ENCODE assay signal across 9 cellular contexts in genomic region chr12:113149361-113150150, GRCh38. TPM values are rescaled to one million over a fixed set of nuclear protein-coding genes. Genes with fewer than 3 reads are reported as not detected.
DNase-seq lines count a peak whose midpoint lies in the region; ATAC-seq, FAIRE-seq and TF ChIP-seq lines count a peak whose summit lies in the region.
"Had no signal": no experiment of that assay in that cellular context is flagged by ENCODE, and none has a peak within 500 bp of the region (broad histone marks: within the 10 kb centered on the region; RNA-seq: fewer than 3 reads in every experiment).

CFAP73 (plus strand) TSS chr12:113149724; CDS start chr12:113149858, 134 bp downstream.

- H3K27ac Mint-ChIP-seq in astrocyte (ENCODE audit: unreplicated experiment): peak within 1 kb of the TSS; percentile 58
- H3K27ac Mint-ChIP-seq in natural killer cell treated with Interleukin-12 subunit alpha and Interleukin-12 subunit beta and Interleukin-15 and Interleukin-18, amount 100 ng/mL, for 72 hours: no peak within 1 kb of the TSS

- H3K27ac ChIP-seq in GM23248 (no peak within 1 kb of the TSS), astrocyte (ENCODE audit: low read depth, low read length) (no peak within 1 kb of the TSS), small intestine (ENCODE audit: low read depth in 1 of 2, low read length in 1 of 2) (no peak within 1 kb of the TSS)

- H2AFZ ChIP-seq in GM23248 (no peak within 1 kb of the TSS), astrocyte (ENCODE audit: low read depth, low read length) (peak within 1 kb of the TSS; percentile 54)

- no peaks in the 10 kb centered on the region for H3K9me2 ChIP-seq in GM23248 (ENCODE audit: insufficient read depth)

- H4K20me1 ChIP-seq in GM23248 (ENCODE audit: insufficient read depth) (no peaks in the 10 kb centered on the region), astrocyte (ENCODE audit: insufficient read depth, low read length) (no peaks in the 10 kb centered on the region)

- peaks cover 33% of the 10 kb centered on the region for H3K27me3 ChIP-seq in GM23248 (replicated peaks; ENCODE audit: insufficient read depth)
- H3K27me3 ChIP-seq in astrocyte (ENCODE audit: insufficient read depth, low read length): peaks cover 18% of the 10 kb centered on the region
- peaks cover 0 to 2% of the 10 kb centered on the region in 2 donors for H3K27me3 ChIP-seq in small intestine (ENCODE audit: control insufficient read depth in 2 of 2, insufficient read depth in 2 of 2, low read length in 2 of 2)

- no peak for TF ChIP-seq CTCF in astrocyte (IDR thresholded peaks at IDR 0.05; ENCODE audit: insufficient read depth, low read depth, low read length)

- H3K4me3 Mint-ChIP-seq in astrocyte (ENCODE audit: unreplicated experiment): no peak within 1 kb of the TSS
- no peak within 1 kb of the TSS for H3K4me3 Mint-ChIP-seq in natural killer cell treated with Interleukin-12 subunit alpha and Interleukin-12 subunit beta and Interleukin-15 and Interleukin-18, amount 100 ng/mL, for 72 hours

- H3K4me1 ChIP-seq in GM23248 (ENCODE audit: insufficient read depth): no peaks in the 10 kb centered on the region
- H3K4me1 ChIP-seq in astrocyte (ENCODE audit: insufficient read depth, low read length): peaks cover 20% of the 10 kb centered on the region
- H3K4me1 ChIP-seq in small intestine (ENCODE audit: control insufficient read depth in 2 of 2, insufficient read depth in 1 of 2, low read depth in 1 of 2, low read length in 1 of 2): no peaks in the 10 kb centered on the region

- H3K36me3 ChIP-seq in GM23248 (ENCODE audit: low read depth): no peaks in the 10 kb centered on the region
- H3K36me3 ChIP-seq in astrocyte (ENCODE audit: insufficient read depth, low read length): no peaks in the 10 kb centered on the region
- H3K36me3 ChIP-seq in small intestine (ENCODE audit: control insufficient read depth in 2 of 2, insufficient read depth in 2 of 2, low read length in 2 of 2): no peaks in the 10 kb centered on the region

- H3K4me2 ChIP-seq in GM23248 (ENCODE audit: unreplicated experiment): no peak within 1 kb of the TSS
- H3K4me2 ChIP-seq in astrocyte (ENCODE audit: low read length): peak within 1 kb of the TSS; percentile 80

- peaks cover 31% of the 10 kb centered on the region for H3K27me3 Mint-ChIP-seq in astrocyte (ENCODE audit: low read depth, unreplicated experiment)
- peaks cover 15 to 18% of the 10 kb centered on the region in 2 donors for H3K27me3 Mint-ChIP-seq in natural killer cell treated with Interleukin-12 subunit alpha and Interleukin-12 subunit beta and Interleukin-15 and Interleukin-18, amount 100 ng/mL, for 72 hours

- DNase-seq in GM23248: peak; percentile 90
- DNase-seq in NCI-H2196 (lab: John Stamatoyannopoulos, UW; ENCODE audit: unreplicated experiment): peak; percentile 80
- peak; percentile 77 for DNase-seq in astrocyte (ENCODE audit: low read depth)
- DNase-seq in hippocampal formation (lab: John Stamatoyannopoulos, UW): peak; percentile 54 to 58
- peak; percentile 70 for DNase-seq in small intestine
- no peak for DNase-seq in stimulated activated CD4-positive, alpha-beta T cell treated with anti-CD3 and anti-CD28 coated beads, Interleukin-1b, Interleukin-23, amount 100 ng/mL, for 48 hours
- DNase-seq in activated naive CD4-positive, alpha-beta T cell (lab: John Stamatoyannopoulos, UW): no peak
- DNase-seq in natural killer cell treated with Interleukin-12 subunit alpha and Interleukin-12 subunit beta and Interleukin-15 and Interleukin-18, amount 100 ng/mL, for 72 hours (ENCODE audit: low spot score): no peak

- H3K9me3 ChIP-seq in GM23248 (ENCODE audit: low read depth) (no peaks in the 10 kb centered on the region), astrocyte (ENCODE audit: insufficient read depth, low read depth, low read length) (no peaks in the 10 kb centered on the region), small intestine (ENCODE audit: control insufficient read depth, low read depth) (no peaks in the 10 kb centered on the region)

- no peaks in the 10 kb centered on the region for H3K79me2 ChIP-seq in GM23248 (ENCODE audit: insufficient read depth)
- H3K79me2 ChIP-seq in astrocyte (ENCODE audit: insufficient read depth, low read length): no peaks in the 10 kb centered on the region

- peaks cover 4% of the 10 kb centered on the region for H3K4me1 Mint-ChIP-seq in astrocyte (ENCODE audit: low read depth, unreplicated experiment)
- H3K4me1 Mint-ChIP-seq in natural killer cell treated with Interleukin-12 subunit alpha and Interleukin-12 subunit beta and Interleukin-15 and Interleukin-18, amount 100 ng/mL, for 72 hours (ENCODE audit: low read depth in 2 of 2): peaks cover 13 to 14% of the 10 kb centered on the region in 2 donors

- H3K9me3 Mint-ChIP-seq in astrocyte (ENCODE audit: unreplicated experiment): peaks cover 4% of the 10 kb centered on the region
- no peaks in the 10 kb centered on the region for H3K9me3 Mint-ChIP-seq in natural killer cell treated with Interleukin-12 subunit alpha and Interleukin-12 subunit beta and Interleukin-15 and Interleukin-18, amount 100 ng/mL, for 72 hours

- H3K4me3 ChIP-seq in GM23248: 0 out of 2 replicates have a peak within 1 kb of the TSS, but pooled peaks have one; percentile 17
- H3K4me3 ChIP-seq in astrocyte (ENCODE audit: insufficient read depth, low read depth, low read length): peak within 1 kb of the TSS; percentile 22
- H3K4me3 ChIP-seq in small intestine (ENCODE audit: low read depth in 1 of 2, low read length in 2 of 2): no peak within 1 kb of the TSS

- WGBS in GM23248 (ENCODE audit: low coverage in 1 of 2, low lambda C conversion rate in 2 of 2, missing lambda C conversion rate in 2 of 2), 2 experiments: 17 to 24% methylated on average over 19 to 22 of the region's 22 CpGs
- WGBS in small intestine, 3 donors: 15 to 23% (median 22%) methylated on average over 22 of the region's 22 CpGs

- H3F3A ChIP-seq in GM23248 (ENCODE audit: insufficient read depth): no peaks in the 10 kb centered on the region

- FAIRE-seq in astrocyte (lab: Jason Lieb, UNC) (peak; percentile 64), small intestine (lab: Jason Lieb, UNC) (no peak)

- H3K9ac ChIP-seq in GM23248 (no peak within 1 kb of the TSS), astrocyte (ENCODE audit: low read length) (peak within 1 kb of the TSS; percentile 18)

- no peak for ATAC-seq in natural killer cell treated with Interleukin-12 subunit alpha and Interleukin-12 subunit beta and Interleukin-15 and Interleukin-18, amount 100 ng/mL, for 72 hours

- in situ Hi-C loops in GM23248 (cut with MboI): loop anchor here (10.0 kb wide), 1 partner anchor 105 kb away; no protein-coding TSS in a partner anchor

- H3K36me3 Mint-ChIP-seq in astrocyte (ENCODE audit: low read depth, unreplicated experiment): no peaks in the 10 kb centered on the region
- H3K36me3 Mint-ChIP-seq in natural killer cell treated with Interleukin-12 subunit alpha and Interleukin-12 subunit beta and Interleukin-15 and Interleukin-18, amount 100 ng/mL, for 72 hours: no peaks in the 10 kb centered on the region

RNA-seq across cellular contexts. Expression of gene CFAP73, which starts in this region (rescaled TPM):
- not detected in 2 replicates for total RNA-seq in GM23248 (2014; rRNA removed; shearing (Covaris generic))
- polyA plus RNA-seq in GM23248 (2016; fragmentation: Nextera tagmentation; extraction: Ambion mirVana) (not detected in 2 replicates), small intestine (under 1 TPM in 1 of 3 donors, not detected in 2; 0.19 TPM)
- total RNA-seq in astrocyte: not detected in 2 replicates
- under 1 TPM in 1 of 2 donors, not detected in 1; 0.28 TPM for total RNA-seq in natural killer cell treated with Interleukin-12 subunit alpha and Interleukin-12 subunit beta and Interleukin-15 and Interleukin-18, amount 100 ng/mL, for 72 hours
- total RNA-seq: skeletal muscle tissue had no signal

Comparison
In these comparisons a context has a peak if more than half of its experiments do, and no peak if none do; other contexts are left out.
1. Peak in DNase-seq and H3K4me3 ChIP-seq in GM23248; RNA of the gene not detected or under 1 TPM.
2. Peak in DNase-seq, H3K4me3 ChIP-seq, H3K9ac ChIP-seq and H3K4me2 ChIP-seq in astrocyte; RNA of the gene not detected or under 1 TPM.
3. Peak in DNase-seq in small intestine; RNA of the gene not detected or under 1 TPM.
4. DNase-seq: peak in NCI-H2196 (single experiment) and hippocampal formation (2 of 2); none in stimulated activated CD4-positive, alpha-beta T cell treated with anti-CD3 and anti-CD28 coated beads, Interleukin-1b, Interleukin-23, amount 100 ng/mL, for 48 hours (single experiment), activated naive CD4-positive, alpha-beta T cell (0 of 4) and natural killer cell treated with Interleukin-12 subunit alpha and Interleukin-12 subunit beta and Interleukin-15 and Interleukin-18, amount 100 ng/mL, for 72 hours (single experiment).